Comparison of ENCODE assay signal across 8 cellular contexts in genomic region chr17:81551458-81552243, GRCh38. TPM values are rescaled to one million over a fixed set of nuclear protein-coding genes. Genes with fewer than 3 reads are reported as not detected.
A peak's percentile ranks its signal among the peaks of the same experiment; 100 is the strongest.
DNase-seq lines count a peak whose midpoint lies in the region; ATAC-seq and TF ChIP-seq lines count a peak whose summit lies in the region.

No MANE protein-coding gene starts in this region.

- peaks cover 4% of the 10 kb centered on the region for H3K79me1 ChIP-seq in mesendoderm (ENCODE audit: low read length)

- WGBS in mesendoderm (ENCODE audit: extremely low coverage, insufficient coverage, low lambda C conversion rate), result no CpG with 5 or more reads among the region's 69 CpGs

- peak overlapping the region; percentile 67 to 100 (median 95) for H3K4me3 ChIP-seq in dorsolateral prefrontal cortex
- H3K4me3 ChIP-seq in mesendoderm (ENCODE audit: low read length), result peak overlapping the region; percentile 90

- H3K4ac ChIP-seq in mesendoderm (ENCODE audit: low read depth, low read length), result no peak overlapping the region

- peak overlapping the region; percentile 74 for H3K4me2 ChIP-seq in mesendoderm (ENCODE audit: low read length)

- no peak overlapping the region for H4K5ac ChIP-seq in mesendoderm (ENCODE audit: low read length)

- H3K79me2 ChIP-seq in mesendoderm (ENCODE audit: control insufficient read depth, insufficient read depth, low read length), result peaks cover 5% of the 10 kb centered on the region

- H3K36me3 Mint-ChIP-seq in CD14-positive monocyte, result peaks cover 31 to 58% of the 10 kb centered on the region in 2 donors

- no peak for DNase-seq in CD14-positive monocyte (ENCODE audit: low spot score)
- DNase-seq in dorsolateral prefrontal cortex, result peak in 1 of 10 donors; percentile 55
- DNase-seq in mesendoderm, result no peak
- DNase-seq in mucosa of gallbladder (ENCODE audit: low spot score), result no peak
- DNase-seq in NOMO-1 treated with DMSO at 0.1 percent for 48 hours (lab: John Stamatoyannopoulos, UW; ENCODE audit: unreplicated experiment), result no peak
- DNase-seq in middle frontal gyrus (ENCODE audit: extremely low spot score, low spot score), result no peak

- H4K8ac ChIP-seq in mesendoderm (ENCODE audit: low read depth, low read length), result no peak overlapping the region

- peak overlapping the region; percentile 98 for H3K56ac ChIP-seq in mesendoderm (ENCODE audit: low read length)

- TF ChIP-seq CTCF in CD14-positive monocyte (IDR thresholded peaks at IDR 0.05) (no peak), dorsolateral prefrontal cortex (IDR thresholded peaks at IDR 0.05 in 54 of 56, conservative IDR thresholded peaks at IDR 0.05 in 2 of 56; ENCODE audit: low read depth in 1 of 56, partially characterized antibody in 56 of 56) (peak in 1 of 56 donors; percentile 17)

- H3K4me1 Mint-ChIP-seq in CD14-positive monocyte, result peaks cover 35% of the 10 kb centered on the region

- H3K27ac ChIP-seq in dorsolateral prefrontal cortex (peak overlapping the region in 54 of 59 donors; percentile 51 to 93 (median 84)), mesendoderm (ENCODE audit: low read depth, low read length) (no peak overlapping the region)

- no peak overlapping the region for H2AK5ac ChIP-seq in mesendoderm (ENCODE audit: low read length)

- peak overlapping the region; percentile 89 for H3K23ac ChIP-seq in mesendoderm (ENCODE audit: low read length)

- intact Hi-C loops in CD14-positive monocyte (cut with micrococcal nuclease), result loop anchor here (2.0 to 5.0 kb wide), 3 partner anchors 33 to 49 kb away; partner anchors contain the start of gene ACTG1 (in 1 of the 2)
- intact Hi-C loops in dorsolateral prefrontal cortex (cut with DNase I), result loop anchor here (2.0 to 5.0 kb wide), 4 partner anchors 37 to 86 kb away; partner anchors contain the start of genes ACTG1 (in 1 of the 2), NPLOC4 (in 1 of the 2) and TSPAN10 (in 1 of the 2)

- ATAC-seq in GM21717 (IDR thresholded peaks at IDR 0.05; ENCODE audit: unreplicated experiment), result peak; percentile 6

- peak overlapping the region; percentile 94 for H3K9ac ChIP-seq in mesendoderm (ENCODE audit: low read length)

- H3K27me3 ChIP-seq in dorsolateral prefrontal cortex, result no peaks in the 10 kb centered on the region
- H3K27me3 ChIP-seq in mesendoderm (ENCODE audit: insufficient read depth, low read length, poor library complexity), result no peaks in the 10 kb centered on the region

- H3K36me3 ChIP-seq in mesendoderm (ENCODE audit: control insufficient read depth, insufficient read depth, low read length), result peaks cover 4% of the 10 kb centered on the region

- H2BK15ac ChIP-seq in mesendoderm (replicated peaks; ENCODE audit: low read depth), result no peak overlapping the region

- H3K4me3 Mint-ChIP-seq in CD14-positive monocyte, result peak overlapping the region; percentile 87 to 89

- no peak overlapping the region for H2BK5ac ChIP-seq in mesendoderm (ENCODE audit: low read length)

- peaks cover 3% of the 10 kb centered on the region for H3K4me1 ChIP-seq in mesendoderm (ENCODE audit: control insufficient read depth, low read depth, low read length)

- H2BK120ac ChIP-seq in mesendoderm (ENCODE audit: low read depth, low read length), result no peak overlapping the region

- peaks cover 0 to 2% (median 0%) of the 10 kb centered on the region in 7 donors for H3K9me3 Mint-ChIP-seq in CD14-positive monocyte

- H3K18ac ChIP-seq in mesendoderm (ENCODE audit: low read length), result no peak overlapping the region

- peak overlapping the region in 6 of 7 donors; percentile 41 to 80 (median 48) for H3K27ac Mint-ChIP-seq in CD14-positive monocyte

- H3K27me3 Mint-ChIP-seq in CD14-positive monocyte (ENCODE audit: low read depth in 3 of 3), result peaks cover 0 to 1% (median 0%) of the 10 kb centered on the region in 3 donors

TF ChIP-seq in PFSK-1, 5 proteins besides CTCF, POLR2A, EP300 and RAD21:
- TF ChIP-seq SIN3A (IDR thresholded peaks at IDR 0.05; ENCODE audit: borderline replicate concordance, insufficient read depth, low read length) (peak; percentile 53; the same call in 1 of the 2 replicates), REST (IDR thresholded peaks at IDR 0.05; ENCODE audit: insufficient read depth in 1 of 2, low read depth in 2 of 2, low read length in 2 of 2) (no peak), FOXP2 (optimal IDR thresholded peaks at IDR 0.05; ENCODE audit: borderline replicate concordance, extremely low read depth, extremely low read length, insufficient read depth) (no peak), TAF1 (IDR thresholded peaks at IDR 0.05; ENCODE audit: borderline replicate concordance, insufficient read depth, low read length) (0 out of 2 replicates have a peak, but pooled peaks have one; percentile 58), POLR2AphosphoS5 (IDR thresholded peaks at IDR 0.05; ENCODE audit: low read depth, low read length) (peak; percentile 34; the same call in 1 of the 2 replicates)

RNA-seq across cellular contexts. Expression of gene FAAP100, which starts 0.5 kb away (rescaled TPM):
- polyA plus RNA-seq in CD14-positive monocyte, result 10 to 100 TPM; 10.3 to 13.9 TPM
- polyA plus RNA-seq in PFSK-1 (2012; ENCODE audit: insufficient read length, low read depth), result 63.5 TPM
- 10 to 100 TPM; 11.9 to 29.9 (median 19.3) TPM for total RNA-seq in dorsolateral prefrontal cortex
- polyA plus RNA-seq in mesendoderm (2013, experiment 1 of 2), result 14.4 TPM
- polyA plus RNA-seq in mesendoderm (2013, experiment 2 of 2), result 14.8 TPM
- total RNA-seq in mucosa of gallbladder, result 37.0 TPM

RNA-seq across cellular contexts. Expression of gene FSCN2, which starts 23.5 kb away (rescaled TPM):
- not detected for polyA plus RNA-seq in CD14-positive monocyte
- 1.6 TPM for polyA plus RNA-seq in PFSK-1 (2012; ENCODE audit: insufficient read length, low read depth)
- total RNA-seq in dorsolateral prefrontal cortex (1 to 10 TPM in 111 of 120 experiments, under 1 TPM in 9; 0.52 to 5.1 (median 2.0) TPM), mucosa of gallbladder (1.4 TPM)
- not detected for polyA plus RNA-seq in mesendoderm (2013, experiment 1 of 2)
- not detected for polyA plus RNA-seq in mesendoderm (2013, experiment 2 of 2)

RNA-seq across cellular contexts. Expression of gene ACTG1, which starts 39.1 kb away (rescaled TPM):
- polyA plus RNA-seq in CD14-positive monocyte, result 1,000 to 10,000 TPM; 1,133 to 1,620 TPM
- 8,081 TPM for polyA plus RNA-seq in PFSK-1 (2012; ENCODE audit: insufficient read length, low read depth)
- total RNA-seq in dorsolateral prefrontal cortex (1,000 to 10,000 TPM in 85 of 120 experiments, 100 to 1,000 TPM in 35; 558 to 1,589 (median 1,117) TPM), mucosa of gallbladder (2,344 TPM)
- polyA plus RNA-seq in mesendoderm (2013, experiment 1 of 2), result 9,422 TPM
- polyA plus RNA-seq in mesendoderm (2013, experiment 2 of 2), result 9,613 TPM
